24 cellular contexts compared by ENCODE assay signal in genomic region chr6:35388772-35389352, GRCh38. TPM values are rescaled to one million over a fixed set of nuclear protein-coding genes. Genes with fewer than 3 reads are reported as not detected.
DNase-seq lines count a peak whose midpoint lies in the region; ATAC-seq and TF ChIP-seq lines count a peak whose summit lies in the region.
"Had no signal": no experiment of that assay in that cellular context is flagged by ENCODE, and none has a peak within 500 bp of the region (broad histone marks: within the 10 kb centered on the region; RNA-seq: fewer than 3 reads in every experiment).

No MANE protein-coding gene starts in this region.

- peak overlapping the region in 4 of 7 donors; percentile 9 to 84 (median 46) for H3K27ac Mint-ChIP-seq in CD4-positive, alpha-beta memory T cell
- H3K27ac Mint-ChIP-seq in HFFc6 (peak overlapping the region; percentile 82), T-helper 17 cell (peak overlapping the region; percentile 41)
- peak overlapping the region in 7 of 10 donors; percentile 20 to 82 (median 60) for H3K27ac Mint-ChIP-seq in naive thymus-derived CD8-positive, alpha-beta T cell
- no peak overlapping the region for H3K27ac Mint-ChIP-seq in stimulated activated naive CD8-positive, alpha-beta T cell treated with anti-CD3 and anti-CD28 coated beads, Interleukin-15, amount 100 ng/mL, for 72 hours
- H3K27ac Mint-ChIP-seq: activated CD4-positive, alpha-beta memory T cell treated with anti-CD3 and anti-CD28 coated beads for 36 hours; B cell; neural progenitor cell; progenitor cell of endocrine pancreas; stimulated activated naive CD8-positive, alpha-beta T cell treated with anti-CD3 and anti-CD28 coated beads, Interleukin-15, Interleukin-2, amounts not matched to agents 100 ng/mL and 50 ng/mL, for 24 hours had no signal

- no peak overlapping the region for H3K27ac ChIP-seq in CD4-positive, alpha-beta memory T cell (ENCODE audit: low read depth, low read length)
- H3K27ac ChIP-seq: gastroesophageal sphincter, hepatocyte, HL-60, neural progenitor cell had no signal

- peaks cover 32% of the 10 kb centered on the region for H3K4me1 ChIP-seq in CD4-positive, alpha-beta memory T cell (ENCODE audit: insufficient read depth, low read length)

- ATAC-seq in T-helper 17 cell (no peak), GM21825 (IDR thresholded peaks at IDR 0.05; ENCODE audit: unreplicated experiment) (no peak)
- no peak for ATAC-seq in naive thymus-derived CD8-positive, alpha-beta T cell
- ATAC-seq in stimulated activated naive CD8-positive, alpha-beta T cell treated with anti-CD3 and anti-CD28 coated beads, Interleukin-15, amount 100 ng/mL, for 72 hours: no peak
- ATAC-seq: gastroesophageal sphincter, left cardiac atrium had no signal

- no peak overlapping the region for H3K4me3 Mint-ChIP-seq in CD4-positive, alpha-beta memory T cell
- H3K4me3 Mint-ChIP-seq in HFFc6 (no peak overlapping the region; the same call in 1 of the 2 replicates), T-helper 17 cell (peak overlapping the region; percentile 43)
- H3K4me3 Mint-ChIP-seq in naive thymus-derived CD8-positive, alpha-beta T cell: no peak overlapping the region
- no peak overlapping the region for H3K4me3 Mint-ChIP-seq in stimulated activated naive CD8-positive, alpha-beta T cell treated with anti-CD3 and anti-CD28 coated beads, Interleukin-15, amount 100 ng/mL, for 72 hours
- H3K4me3 Mint-ChIP-seq: activated CD4-positive, alpha-beta memory T cell treated with anti-CD3 and anti-CD28 coated beads for 36 hours; B cell; neural progenitor cell; stimulated activated naive CD8-positive, alpha-beta T cell treated with anti-CD3 and anti-CD28 coated beads, Interleukin-15, Interleukin-2, amounts not matched to agents 100 ng/mL and 50 ng/mL, for 24 hours had no signal

- H3K4me1 Mint-ChIP-seq in CD4-positive, alpha-beta memory T cell: peaks cover 24 to 54% (median 37%) of the 10 kb centered on the region in 4 donors
- H3K4me1 Mint-ChIP-seq in HFFc6 (ENCODE audit: low read depth) (peaks cover 74% of the 10 kb centered on the region), T-helper 17 cell (peaks cover 32% of the 10 kb centered on the region)
- peaks cover 27 to 66% (median 57%) of the 10 kb centered on the region in 4 donors for H3K4me1 Mint-ChIP-seq in naive thymus-derived CD8-positive, alpha-beta T cell
- H3K4me1 Mint-ChIP-seq in stimulated activated naive CD8-positive, alpha-beta T cell treated with anti-CD3 and anti-CD28 coated beads, Interleukin-15, amount 100 ng/mL, for 72 hours: peaks cover 62% of the 10 kb centered on the region

- CTCF ChIA-PET in CD4-positive, alpha-beta memory T cell (lab: Charles Lee; ENCODE audit: partially characterized antibody): interaction anchor here (0.8 to 1.4 kb wide), 6 partner anchors 26 to 65 kb away, joined by 3 to 4 read pairs (median 3); no protein-coding TSS in a partner anchor

- no peak overlapping the region for H3K4me3 ChIP-seq in CD4-positive, alpha-beta memory T cell (ENCODE audit: low read length in 2 of 2)
- H3K4me3 ChIP-seq: gastroesophageal sphincter, hepatocyte, neural progenitor cell, PC-9, thyroid gland had no signal

- H3K36me3 ChIP-seq in CD4-positive, alpha-beta memory T cell (ENCODE audit: insufficient read depth, low read length): no peaks in the 10 kb centered on the region
- H3K36me3 ChIP-seq: gastroesophageal sphincter, neural progenitor cell, thyroid gland had no signal

- H3K9me3 Mint-ChIP-seq in CD4-positive, alpha-beta memory T cell: peaks cover 0 to 2% (median 0%) of the 10 kb centered on the region in 8 donors
- H3K9me3 Mint-ChIP-seq in HFFc6: peaks cover 11% of the 10 kb centered on the region; the same call in 1 of the 2 replicates
- H3K9me3 Mint-ChIP-seq in naive thymus-derived CD8-positive, alpha-beta T cell: no peaks in the 10 kb centered on the region
- no peaks in the 10 kb centered on the region for H3K9me3 Mint-ChIP-seq in stimulated activated naive CD8-positive, alpha-beta T cell treated with anti-CD3 and anti-CD28 coated beads, Interleukin-15, amount 100 ng/mL, for 72 hours
- H3K9me3 Mint-ChIP-seq: activated CD4-positive, alpha-beta memory T cell treated with anti-CD3 and anti-CD28 coated beads for 36 hours; stimulated activated naive CD8-positive, alpha-beta T cell treated with anti-CD3 and anti-CD28 coated beads, Interleukin-15, Interleukin-2, amounts not matched to agents 100 ng/mL and 50 ng/mL, for 24 hours had no signal

- POLR2A ChIA-PET in CD4-positive, alpha-beta memory T cell (lab: Charles Lee; ENCODE audit: partially characterized antibody): interaction anchor here (1.6 kb wide), 1 partner anchor 21 kb away, joined by 3 read pairs; no protein-coding TSS in a partner anchor
- POLR2A ChIA-PET in naive thymus-derived CD8-positive, alpha-beta T cell (lab: Charles Lee): interaction anchor here (0.6 kb wide), 1 partner anchor 43 kb away, joined by 3 read pairs; no protein-coding TSS in a partner anchor

- intact Hi-C loops in CD4-positive, alpha-beta memory T cell (cut with micrococcal nuclease): no loop called here

- no peak for DNase-seq in CD4-positive, alpha-beta memory T cell
- DNase-seq in HFFc6 (no peak), T-helper 17 cell (no peak)
- DNase-seq in naive thymus-derived CD8-positive, alpha-beta T cell: no peak
- DNase-seq in stimulated activated naive CD8-positive, alpha-beta T cell treated with anti-CD3 and anti-CD28 coated beads, Interleukin-15, amount 100 ng/mL, for 72 hours: no peak
- no peak for DNase-seq in central memory CD4-positive, alpha-beta T cell
- DNase-seq: activated CD4-positive, alpha-beta memory T cell treated with anti-CD3 and anti-CD28 coated beads for 36 hours; activated effector memory CD4-positive, alpha-beta T cell treated with anti-CD3 and anti-CD28 coated beads, Interleukin-2, amount 50 U/mL, for 16 hours; GF-D8; left cardiac atrium; mammary epithelial cell; NCI-H1092; NCI-H1694 treated with DMSO at 0.1 percent for 48 hours; NCI-H524; PC-9; thyroid gland had no signal

- H3K36me3 Mint-ChIP-seq in CD4-positive, alpha-beta memory T cell: peaks cover 4 to 12% of the 10 kb centered on the region in 2 donors
- peaks cover 16% of the 10 kb centered on the region for H3K36me3 Mint-ChIP-seq in HFFc6 (ENCODE audit: low read depth)
- H3K36me3 Mint-ChIP-seq in T-helper 17 cell (ENCODE audit: low read depth): no peaks in the 10 kb centered on the region
- H3K36me3 Mint-ChIP-seq in naive thymus-derived CD8-positive, alpha-beta T cell: peaks cover 0 to 12% (median 3%) of the 10 kb centered on the region in 3 donors
- H3K36me3 Mint-ChIP-seq: activated CD4-positive, alpha-beta memory T cell treated with anti-CD3 and anti-CD28 coated beads for 36 hours had no signal

- H3K27me3 ChIP-seq in CD4-positive, alpha-beta memory T cell (ENCODE audit: insufficient read depth, low read length): no peaks in the 10 kb centered on the region
- H3K27me3 ChIP-seq: gastroesophageal sphincter, hepatocyte, neural progenitor cell, thyroid gland had no signal

- H3K9me3 ChIP-seq in CD4-positive, alpha-beta memory T cell (ENCODE audit: control insufficient read depth in 1 of 2, low read length in 2 of 2): no peaks in the 10 kb centered on the region
- no peaks in the 10 kb centered on the region for H3K9me3 ChIP-seq in T-helper 17 cell (ENCODE audit: control insufficient read depth, low read length, poor library complexity, severe bottlenecking)
- H3K9me3 ChIP-seq: gastroesophageal sphincter, thyroid gland had no signal

- no peaks in the 10 kb centered on the region for H3K27me3 Mint-ChIP-seq in CD4-positive, alpha-beta memory T cell
- H3K27me3 Mint-ChIP-seq in HFFc6 (ENCODE audit: insufficient read depth) (peaks cover 7% of the 10 kb centered on the region), T-helper 17 cell (no peaks in the 10 kb centered on the region)
- no peaks in the 10 kb centered on the region for H3K27me3 Mint-ChIP-seq in naive thymus-derived CD8-positive, alpha-beta T cell
- H3K27me3 Mint-ChIP-seq in stimulated activated naive CD8-positive, alpha-beta T cell treated with anti-CD3 and anti-CD28 coated beads, Interleukin-15, amount 100 ng/mL, for 72 hours: no peaks in the 10 kb centered on the region
- H3K27me3 Mint-ChIP-seq: activated CD4-positive, alpha-beta memory T cell treated with anti-CD3 and anti-CD28 coated beads for 36 hours; B cell; progenitor cell of endocrine pancreas; stimulated activated naive CD8-positive, alpha-beta T cell treated with anti-CD3 and anti-CD28 coated beads, Interleukin-15, Interleukin-2, amounts not matched to agents 100 ng/mL and 50 ng/mL, for 24 hours had no signal

- no peak for TF ChIP-seq CTCF in HFFc6 (IDR thresholded peaks at IDR 0.05)

RNA-seq across cellular contexts. Expression of gene PPARD, which starts 46.5 kb away (rescaled TPM):
- 10 to 100 TPM; 37.2 to 38.7 TPM for total RNA-seq in CD4-positive, alpha-beta memory T cell
- polyA plus RNA-seq in CD4-positive, alpha-beta memory T cell: 10 to 100 TPM in 1 of 2 donors, 1 to 10 TPM in 1; 2.6 to 10.7 TPM
- 10 to 100 TPM; 39.0 to 46.4 (median 41.2) TPM for total RNA-seq in HFFc6 (2021; fragmentation: NEBNext Ultra II Directional; extraction: Animal tissue kit (Norgen Biotek cat#: 25700))
- 10 to 100 TPM; 25.0 to 29.9 TPM for total RNA-seq in T-helper 17 cell
- total RNA-seq in naive thymus-derived CD8-positive, alpha-beta T cell: 10 to 100 TPM; 48.7 to 50.6 TPM
- polyA plus RNA-seq in naive thymus-derived CD8-positive, alpha-beta T cell: 10 to 100 TPM in 1 of 3 donors, 1 to 10 TPM in 2; 1.9 to 14.3 (median 5.5) TPM

Comparison
In these comparisons a context has a peak if more than half of its experiments do, and no peak if none do; other contexts are left out.
1. H3K27ac Mint-ChIP-seq: peak in CD4-positive, alpha-beta memory T cell (4 of 7), HFFc6 (single experiment), T-helper 17 cell (single experiment) and naive thymus-derived CD8-positive, alpha-beta T cell (7 of 10); none in stimulated activated naive CD8-positive, alpha-beta T cell treated with anti-CD3 and anti-CD28 coated beads, Interleukin-15, amount 100 ng/mL, for 72 hours (0 of 2).